Comparison of ENCODE assay signal across 15 cellular contexts in the genomic region with DNA sequence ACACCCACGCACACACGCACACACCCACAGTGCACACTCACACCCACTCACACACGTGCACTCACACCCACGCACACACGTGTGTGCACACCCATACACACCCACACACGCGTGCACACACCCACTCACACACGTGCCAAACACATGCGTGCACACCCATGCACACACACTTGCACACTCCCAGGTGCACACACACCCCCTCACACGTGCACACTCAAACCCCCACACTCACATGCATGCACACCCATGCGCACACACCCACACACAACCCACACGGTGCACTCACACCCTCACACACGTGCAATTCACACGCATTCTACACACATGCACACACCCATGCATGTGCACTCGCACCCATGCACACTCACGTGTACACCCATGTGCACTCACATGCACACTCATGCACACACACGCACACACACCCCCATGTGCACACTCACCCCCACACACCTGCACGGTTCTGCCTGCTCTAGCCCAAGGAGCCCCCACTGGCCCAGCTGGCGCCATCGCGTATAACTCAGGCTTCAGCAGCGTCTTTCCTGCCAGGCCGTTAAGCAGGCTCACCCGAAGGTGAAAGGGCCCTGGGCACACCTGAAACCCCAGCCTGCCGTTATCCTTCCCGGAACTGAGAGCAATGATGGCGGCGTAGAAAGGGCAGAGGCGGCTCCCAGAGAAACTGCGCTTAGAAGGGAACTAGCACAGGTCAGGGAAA.
A peak's percentile ranks its signal among the peaks of the same experiment; 100 is the strongest.
DNase-seq lines count a peak whose midpoint lies in the region; ATAC-seq, FAIRE-seq and TF ChIP-seq lines count a peak whose summit lies in the region.
"Had no signal": no experiment of that assay in that cellular context is flagged by ENCODE, and none has a peak within 500 bp of the region (broad histone marks: within the 10 kb centered on the region; RNA-seq: fewer than 3 reads in every experiment).

No MANE protein-coding gene starts in this region.

- no peak overlapping the region for H4K91ac ChIP-seq in IMR-90 (ENCODE audit: insufficient read depth, low read depth, low read length)
- H4K91ac ChIP-seq in neuronal stem cell (ENCODE audit: low read depth, low read length, poor library complexity): no peak overlapping the region

- H3K9ac ChIP-seq in IMR-90 (ENCODE audit: low read depth, low read length): no peak overlapping the region
- H3K9ac ChIP-seq in neuronal stem cell (ENCODE audit: low read depth, low read length, poor library complexity): peak overlapping the region; percentile 71

- no peak overlapping the region for H3K4me2 ChIP-seq in IMR-90 (ENCODE audit: low read depth, low read length)
- no peak overlapping the region for H3K4me2 ChIP-seq in neuronal stem cell (ENCODE audit: insufficient read depth, low read length, poor library complexity, severe bottlenecking)

- no peak overlapping the region for H2BK20ac ChIP-seq in IMR-90 (ENCODE audit: low read depth, low read length)

- no peak overlapping the region for H2AK5ac ChIP-seq in IMR-90 (ENCODE audit: low read depth, low read length)
- no peak overlapping the region for H2AK5ac ChIP-seq in neuronal stem cell (ENCODE audit: low read depth, low read length)

- intact Hi-C loops in IMR-90 (cut with micrococcal nuclease): no loop called here

- dilution Hi-C loops in IMR-90 (cut with HindIII; ENCODE audit: low sequenced_read_pairs, unreplicated experiment): no loop called here

- no peak overlapping the region for H4K5ac ChIP-seq in IMR-90 (ENCODE audit: low read depth, low read length)

- 86% methylated on average over 18 of the region's 30 CpGs; no CpG with 5 or more reads in 1 of the 2 experiments for WGBS in IMR-90 (ENCODE audit: extremely low coverage in 2 of 2, insufficient read length in 1 of 2), 2 experiments
- WGBS in neuronal stem cell (ENCODE audit: extremely low coverage in 2 of 2, insufficient read length in 2 of 2, insufficient replicate concordance in 1 of 2), 2 donors: no CpG with 5 or more reads among the region's 30 CpGs

- H2BK15ac ChIP-seq in IMR-90 (ENCODE audit: low read depth, low read length) (no peak overlapping the region), neuronal stem cell (ENCODE audit: low read length) (no peak overlapping the region)

- H3K4ac ChIP-seq in IMR-90 (ENCODE audit: low read depth, low read length): no peak overlapping the region
- no peak overlapping the region for H3K4ac ChIP-seq in neuronal stem cell (ENCODE audit: low read length)

- H3K23ac ChIP-seq in IMR-90 (ENCODE audit: low read depth, low read length): no peak overlapping the region
- H3K23ac ChIP-seq in neuronal stem cell (ENCODE audit: low read depth, low read length, poor library complexity): peak overlapping the region; percentile 49

- no peak for TF ChIP-seq POLR2A in IMR-90 (IDR thresholded peaks at IDR 0.05; ENCODE audit: low read depth, low read length)

- H3K4me3 ChIP-seq in IMR-90 (ENCODE audit: insufficient read depth, low read depth, low read length): no peak overlapping the region
- peak overlapping the region in 1 of 2 donors; percentile 69 for H3K4me3 ChIP-seq in neuronal stem cell (ENCODE audit: low read length in 2 of 2)

- peaks cover 31% of the 10 kb centered on the region for H3K4me1 Mint-ChIP-seq in T-helper 2 cell treated with Interferon-gamma antibody and Interleukin-4, amounts not matched to agents 5 μg/mL and 100 μg/mL, for 36 hours (ENCODE audit: low read depth)
- peaks cover 48% of the 10 kb centered on the region for H3K4me1 Mint-ChIP-seq in activated naive CD8-positive, alpha-beta T cell treated with anti-CD3 and anti-CD28 coated beads, Interleukin-2, amount 50 U/mL, for 24 hours

- H3K27ac Mint-ChIP-seq in T-helper 2 cell treated with Interferon-gamma antibody and Interleukin-4, amounts not matched to agents 5 μg/mL and 100 μg/mL, for 36 hours: peak overlapping the region; percentile 98
- H3K27ac Mint-ChIP-seq in activated naive CD8-positive, alpha-beta T cell treated with anti-CD3 and anti-CD28 coated beads, Interleukin-2, amount 50 U/mL, for 24 hours: peak overlapping the region; percentile 98

- no peak for ATAC-seq in IMR-90 (ENCODE audit: low read depth)
- ATAC-seq in activated naive CD8-positive, alpha-beta T cell treated with anti-CD3 and anti-CD28 coated beads, Interleukin-2, amount 50 U/mL, for 24 hours: peak; percentile 11

- no peak overlapping the region for H3K56ac ChIP-seq in IMR-90 (ENCODE audit: extremely low read depth, insufficient read depth, low read length)

- H3K27ac ChIP-seq in IMR-90 (ENCODE audit: insufficient read depth, low read length) (no peak overlapping the region), neuronal stem cell (replicated peaks; ENCODE audit: low read length) (no peak overlapping the region)
- H3K27ac ChIP-seq: esophagus squamous epithelium had no signal

- peaks cover 18% of the 10 kb centered on the region for H3K9me3 Mint-ChIP-seq in T-helper 2 cell treated with Interferon-gamma antibody and Interleukin-4, amounts not matched to agents 5 μg/mL and 100 μg/mL, for 36 hours
- peaks cover 18% of the 10 kb centered on the region for H3K9me3 Mint-ChIP-seq in activated naive CD8-positive, alpha-beta T cell treated with anti-CD3 and anti-CD28 coated beads, Interleukin-2, amount 50 U/mL, for 24 hours

- FAIRE-seq in D721Med (lab: Jason Lieb, UNC): no peak
- FAIRE-seq: colon, H54 had no signal

- H3K79me1 ChIP-seq in IMR-90 (ENCODE audit: low read depth in 1 of 2, low read length in 2 of 2) (no peaks in the 10 kb centered on the region), neuronal stem cell (ENCODE audit: low read depth, low read length) (no peaks in the 10 kb centered on the region)

- no peak overlapping the region for H4K8ac ChIP-seq in IMR-90 (ENCODE audit: low read depth in 2 of 2, low read length in 2 of 2)
- peak overlapping the region; percentile 97 for H4K8ac ChIP-seq in neuronal stem cell (ENCODE audit: low read depth, low read length)

- TF ChIP-seq RAD21 in IMR-90 (IDR thresholded peaks at IDR 0.05; ENCODE audit: low read length): no peak

- H3K9me3 ChIP-seq in IMR-90 (ENCODE audit: control insufficient read depth, insufficient read depth, low read length): peaks cover 7% of the 10 kb centered on the region; the same call in 1 of the 2 replicates
- H3K9me3 ChIP-seq in neuronal stem cell (replicated peaks in 1 of 2; ENCODE audit: control insufficient read depth in 2 of 2, insufficient read depth in 1 of 2, low read depth in 1 of 2, low read length in 2 of 2): peaks cover 4 to 10% of the 10 kb centered on the region in 2 donors
- H3K9me3 ChIP-seq: esophagus squamous epithelium had no signal

- CTCF ChIA-PET in IMR-90 (lab: Yijun Ruan, JAX): no interaction called here

- H3K36me3 ChIP-seq in IMR-90 (ENCODE audit: control insufficient read depth, insufficient read depth, low read length) (no peaks in the 10 kb centered on the region; the same call in 1 of the 2 replicates), neuronal stem cell (replicated peaks in 1 of 2; ENCODE audit: control insufficient read depth in 2 of 2, insufficient read depth in 2 of 2, low read length in 2 of 2) (peaks cover 0 to 8% of the 10 kb centered on the region in 2 donors)

- in situ Hi-C loops in IMR-90 (cut with MboI; ENCODE audit: low sequenced_read_pairs): no loop called here

- no TSS peak for BruUV-seq in IMR-90 (replicated peaks; lab: Mats Ljungman, UMichigan)

- H3K27me3 ChIP-seq in IMR-90 (ENCODE audit: control insufficient read depth, insufficient read depth, low read length): no peaks in the 10 kb centered on the region
- H3K27me3 ChIP-seq in neuronal stem cell (ENCODE audit: control insufficient read depth in 3 of 3, insufficient read depth in 3 of 3, low read depth in 1 of 3, low read length in 3 of 3): no peaks in the 10 kb centered on the region
- H3K27me3 ChIP-seq: esophagus squamous epithelium had no signal

- H4K20me1 ChIP-seq in IMR-90 (ENCODE audit: insufficient read depth, low read length): no peaks in the 10 kb centered on the region; the same call in 1 of the 2 replicates

- H2AK9ac ChIP-seq in IMR-90 (replicated peaks; ENCODE audit: low read depth, low read length, poor library complexity): peak overlapping the region; percentile 55

- peaks cover 10% of the 10 kb centered on the region for H3K4me1 ChIP-seq in IMR-90 (ENCODE audit: control insufficient read depth, insufficient read depth, low read length)
- H3K4me1 ChIP-seq in neuronal stem cell (ENCODE audit: control insufficient read depth in 2 of 2, insufficient read depth in 1 of 2, low read depth in 1 of 2, low read length in 2 of 2): peaks cover 0 to 2% of the 10 kb centered on the region in 2 donors

- peak overlapping the region; percentile 95 for H2BK12ac ChIP-seq in neuronal stem cell (ENCODE audit: low read length)

- peak overlapping the region; percentile 21 for H2AFZ ChIP-seq in IMR-90 (replicated peaks; ENCODE audit: low read length, poor library complexity)
- H2AFZ ChIP-seq in neuronal stem cell (ENCODE audit: low read length): no peak overlapping the region

- POLR2A ChIA-PET in IMR-90 (lab: Charles Lee; ENCODE audit: unreplicated experiment): no interaction called here

- H3K14ac ChIP-seq in IMR-90 (replicated peaks; ENCODE audit: low read depth, low read length) (no peak overlapping the region), neuronal stem cell (ENCODE audit: low read length) (peak overlapping the region; percentile 12)

- H2BK5ac ChIP-seq in IMR-90 (ENCODE audit: low read depth, low read length, poor library complexity, severe bottlenecking): no peak overlapping the region
- peak overlapping the region; percentile 21 for H2BK5ac ChIP-seq in neuronal stem cell (ENCODE audit: low read length)

- no peak overlapping the region for H3K18ac ChIP-seq in IMR-90 (ENCODE audit: low read depth, low read length)
- H3K18ac ChIP-seq in neuronal stem cell (ENCODE audit: low read length): peak overlapping the region; percentile 36

- H3K4me3 Mint-ChIP-seq in T-helper 2 cell treated with Interferon-gamma antibody and Interleukin-4, amounts not matched to agents 5 μg/mL and 100 μg/mL, for 36 hours: peak overlapping the region; percentile 92
- H3K4me3 Mint-ChIP-seq in activated naive CD8-positive, alpha-beta T cell treated with anti-CD3 and anti-CD28 coated beads, Interleukin-2, amount 50 U/mL, for 24 hours: peak overlapping the region; percentile 85

- peaks cover 42% of the 10 kb centered on the region for H3K36me3 Mint-ChIP-seq in T-helper 2 cell treated with Interferon-gamma antibody and Interleukin-4, amounts not matched to agents 5 μg/mL and 100 μg/mL, for 36 hours (ENCODE audit: low read depth)
- peaks cover 60% of the 10 kb centered on the region for H3K36me3 Mint-ChIP-seq in activated naive CD8-positive, alpha-beta T cell treated with anti-CD3 and anti-CD28 coated beads, Interleukin-2, amount 50 U/mL, for 24 hours (ENCODE audit: low read depth)

- H3K27me3 Mint-ChIP-seq in T-helper 2 cell treated with Interferon-gamma antibody and Interleukin-4, amounts not matched to agents 5 μg/mL and 100 μg/mL, for 36 hours (ENCODE audit: low read depth): no peaks in the 10 kb centered on the region
- no peaks in the 10 kb centered on the region for H3K27me3 Mint-ChIP-seq in activated naive CD8-positive, alpha-beta T cell treated with anti-CD3 and anti-CD28 coated beads, Interleukin-2, amount 50 U/mL, for 24 hours
- H3K27me3 Mint-ChIP-seq: naive B cell had no signal

- TF ChIP-seq CTCF in IMR-90 (conservative IDR thresholded peaks at IDR 0.05; ENCODE audit: low read depth, low read length) (no peak), D721Med (IDR thresholded peaks at IDR 0.05; ENCODE audit: insufficient read depth, missing control alignments) (no peak)

- no peak for DNase-seq in T-helper 2 cell treated with Interferon-gamma antibody and Interleukin-4, amounts not matched to agents 5 μg/mL and 100 μg/mL, for 36 hours (ENCODE audit: low spot score)
- DNase-seq in T-helper 2 cell (no peak), IMR-90 (no peak), neuronal stem cell (ENCODE audit: low spot score) (no peak), D721Med (ENCODE audit: insufficient read length, low spot score) (no peak), EL (no peak), HCEC 1CT (no peak)
- DNase-seq in activated naive CD8-positive, alpha-beta T cell treated with anti-CD3 and anti-CD28 coated beads, Interleukin-2, amount 50 U/mL, for 24 hours: no peak
- DNase-seq: esophagus squamous epithelium, naive B cell, NCI-H1694 treated with DMSO at 0.1 percent for 48 hours, NCI-H510A treated with DMSO at 0.1 percent for 48 hours, OCI-M1 had no signal

- H3K9me1 ChIP-seq in IMR-90 (ENCODE audit: insufficient read depth, low read length): peaks cover 11% of the 10 kb centered on the region

- H2BK120ac ChIP-seq in IMR-90 (ENCODE audit: low read depth, low read length) (no peak overlapping the region), neuronal stem cell (ENCODE audit: low read depth, low read length) (no peak overlapping the region)
